In the genomic region with DNA sequence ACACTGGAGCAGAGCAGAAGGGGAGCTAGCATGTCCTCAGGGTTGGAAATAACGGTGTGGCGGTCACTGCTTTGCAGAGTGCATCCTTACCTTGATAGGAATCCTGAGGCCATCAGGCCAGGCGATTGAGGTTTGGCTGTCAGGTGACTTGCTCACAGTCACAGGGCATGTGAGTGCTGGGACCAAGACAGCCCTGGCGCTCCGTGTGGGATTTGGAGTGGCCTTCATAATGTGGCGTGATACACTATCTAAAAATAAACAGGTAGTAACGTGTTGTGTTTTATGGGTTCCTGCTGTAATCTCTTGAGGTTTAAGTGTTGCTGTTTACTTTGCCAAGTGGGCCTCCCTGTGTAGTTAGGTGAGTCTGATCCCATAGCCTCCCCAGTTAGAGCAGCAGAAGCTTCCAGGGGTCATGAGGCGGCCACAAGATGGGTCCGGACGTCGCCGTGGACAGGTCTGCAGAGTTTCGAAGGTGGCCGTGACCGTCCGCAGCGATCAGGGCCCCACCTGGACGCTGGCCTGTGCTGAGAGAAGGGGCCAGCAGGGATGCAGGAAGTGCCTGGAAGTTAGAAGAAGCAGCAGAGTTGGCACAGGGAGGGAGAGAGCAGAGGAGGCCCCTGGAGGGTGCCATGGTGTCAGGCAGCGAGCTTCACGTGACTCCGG, we compare ENCODE assay signal across 13 cellular contexts. TPM values are rescaled to one million over a fixed set of nuclear protein-coding genes. Genes with fewer than 3 reads are reported as not detected.
DNase-seq lines count a peak whose midpoint lies in the region; ATAC-seq and TF ChIP-seq lines count a peak whose summit lies in the region.
"Had no signal": no experiment of that assay in that cellular context is flagged by ENCODE, and none has a peak within 500 bp of the region (broad histone marks: within the 10 kb centered on the region; RNA-seq: fewer than 3 reads in every experiment).

No MANE protein-coding gene starts in this region.

- H3K36me3 Mint-ChIP-seq in GM23338 (ENCODE audit: low read depth) = peaks cover 3% of the 10 kb centered on the region; the same call in 2 of the 3 replicates
- peaks cover 10% of the 10 kb centered on the region for H3K36me3 Mint-ChIP-seq in WTC11
- H3K36me3 Mint-ChIP-seq: activated naive CD4-positive, alpha-beta T cell treated with anti-CD3 and anti-CD28 coated beads, Interleukin-2, amount 10 ng/mL, durations not matched to agents 7 days and 5 days had no signal

- H3K4me3 Mint-ChIP-seq in GM23338 (no peak overlapping the region), WTC11 (no peak overlapping the region)
- H3K4me3 Mint-ChIP-seq: activated CD4-positive, alpha-beta memory T cell treated with anti-CD3 and anti-CD28 coated beads, Interleukin-2, amount 10 ng/mL, durations not matched to agents 7 days and 5 days; activated naive CD4-positive, alpha-beta T cell treated with anti-CD3 and anti-CD28 coated beads, Interleukin-2, amount 10 ng/mL, durations not matched to agents 7 days and 5 days had no signal

- H3K27ac Mint-ChIP-seq in GM23338 = 0 out of 2 replicates have a peak overlapping the region, but pooled peaks have one; percentile 3
- H3K27ac Mint-ChIP-seq in WTC11 = peak overlapping the region; percentile 37; the same call in 1 of the 2 replicates
- H3K27ac Mint-ChIP-seq: activated CD4-positive, alpha-beta memory T cell treated with anti-CD3 and anti-CD28 coated beads, Interleukin-2, amount 10 ng/mL, durations not matched to agents 7 days and 5 days; activated naive CD4-positive, alpha-beta T cell treated with anti-CD3 and anti-CD28 coated beads, Interleukin-2, amount 10 ng/mL, durations not matched to agents 7 days and 5 days had no signal

- H3K9me2 ChIP-seq in GM23338 (ENCODE audit: insufficient read depth) = no peaks in the 10 kb centered on the region

- H2AFZ ChIP-seq in GM23338 = no peak overlapping the region

- H3K27me3 ChIP-seq in GM23338 (ENCODE audit: insufficient read depth) (no peaks in the 10 kb centered on the region), right atrium auricular region (no peaks in the 10 kb centered on the region)

- H3K4me1 ChIP-seq in GM23338 (ENCODE audit: insufficient read depth) (peaks cover 6% of the 10 kb centered on the region; the same call in 1 of the 2 replicates), right atrium auricular region (peaks cover 0 to 25% of the 10 kb centered on the region in 2 donors)

- CTCF ChIA-PET in WTC11 (lab: Charles Lee) = interaction anchor here (1.2 to 2.7 kb wide), 3 partner anchors 114 to 194 kb away, joined by 3 to 11 read pairs (median 4); no protein-coding TSS in a partner anchor

- H3K4me3 ChIP-seq in GM23338 (no peak overlapping the region), right atrium auricular region (no peak overlapping the region)

- no peak overlapping the region for H3K4me2 ChIP-seq in GM23338

- ATAC-seq in GM23338 (no peak), WTC11 (no peak), sciatic nerve (no peak)
- ATAC-seq: stimulated activated naive CD8-positive, alpha-beta T cell treated with anti-CD3 and anti-CD28 coated beads, Interleukin-15, Interleukin-2, amounts not matched to agents 100 U/mL and 50 U/mL, for 24 hours had no signal

- H3K4me1 Mint-ChIP-seq in GM23338 (peaks cover 32% of the 10 kb centered on the region), WTC11 (peaks cover 19% of the 10 kb centered on the region)
- H3K4me1 Mint-ChIP-seq: activated CD4-positive, alpha-beta memory T cell treated with anti-CD3 and anti-CD28 coated beads, Interleukin-2, amount 10 ng/mL, durations not matched to agents 7 days and 5 days; activated naive CD4-positive, alpha-beta T cell treated with anti-CD3 and anti-CD28 coated beads, Interleukin-2, amount 10 ng/mL, durations not matched to agents 7 days and 5 days had no signal

- peaks cover 9% of the 10 kb centered on the region; the same call in 1 of the 2 replicates for H3K79me2 ChIP-seq in GM23338 (replicated peaks; ENCODE audit: insufficient read depth)

- H3K27ac ChIP-seq in GM23338 (ENCODE audit: low read depth) (no peak overlapping the region), right atrium auricular region (peak overlapping the region; percentile 70 to 82)

- intact Hi-C loops in sciatic nerve (cut with DNase I) = no loop called here

- H3K36me3 ChIP-seq in GM23338 (ENCODE audit: insufficient read depth) (no peaks in the 10 kb centered on the region), right atrium auricular region (peaks cover 20% of the 10 kb centered on the region)

- no peaks in the 10 kb centered on the region for H3F3A ChIP-seq in GM23338 (replicated peaks; ENCODE audit: low read depth)

- DNase-seq in GM23338 (ENCODE audit: low spot score) (no peak), WTC11 (ENCODE audit: low spot score) (no peak), right atrium auricular region (ENCODE audit: low spot score) (peak; percentile 58), sciatic nerve (ENCODE audit: low spot score) (peak; percentile 42), cortex of kidney (lab: John Stamatoyannopoulos, UW) (no peak), T-helper 1 cell (no peak), C1 segment of cervical spinal cord (lab: John Stamatoyannopoulos, UW) (no peak)
- DNase-seq: activated CD4-positive, alpha-beta memory T cell treated with anti-CD3 and anti-CD28 coated beads, Interleukin-2, amount 10 ng/mL, durations not matched to agents 7 days and 5 days; cerebellar nuclear complex; MV-4-11; NCI-H748 treated with DMSO at 0.1 percent for 48 hours; stimulated activated naive CD8-positive, alpha-beta T cell treated with anti-CD3 and anti-CD28 coated beads, Interleukin-15, Interleukin-2, amounts not matched to agents 100 U/mL and 50 U/mL, for 24 hours had no signal

- no peaks in the 10 kb centered on the region for H3K9me3 ChIP-seq in right atrium auricular region

- no peak for TF ChIP-seq CTCF in GM23338 (conservative IDR thresholded peaks at IDR 0.05; ENCODE audit: low read depth in 2 of 2)
- TF ChIP-seq CTCF in WTC11 (IDR thresholded peaks at IDR 0.05) = no peak
- no peak for TF ChIP-seq CTCF in right atrium auricular region (IDR thresholded peaks at IDR 0.05)

- no peaks in the 10 kb centered on the region; the same call in 2 of the 3 replicates for H3K9me3 Mint-ChIP-seq in GM23338
- no peaks in the 10 kb centered on the region for H3K9me3 Mint-ChIP-seq in WTC11
- H3K9me3 Mint-ChIP-seq: activated CD4-positive, alpha-beta memory T cell treated with anti-CD3 and anti-CD28 coated beads, Interleukin-2, amount 10 ng/mL, durations not matched to agents 7 days and 5 days; activated naive CD4-positive, alpha-beta T cell treated with anti-CD3 and anti-CD28 coated beads, Interleukin-2, amount 10 ng/mL, durations not matched to agents 7 days and 5 days had no signal

- H4K20me1 ChIP-seq in GM23338 (replicated peaks; ENCODE audit: insufficient read depth) = no peaks in the 10 kb centered on the region; the same call in 1 of the 2 replicates

- peaks cover 16% of the 10 kb centered on the region for H3K27me3 Mint-ChIP-seq in GM23338 (ENCODE audit: insufficient read depth, low read depth, poor library complexity)
- no peaks in the 10 kb centered on the region for H3K27me3 Mint-ChIP-seq in WTC11 (ENCODE audit: low read depth)
- H3K27me3 Mint-ChIP-seq: activated CD4-positive, alpha-beta memory T cell treated with anti-CD3 and anti-CD28 coated beads, Interleukin-2, amount 10 ng/mL, durations not matched to agents 7 days and 5 days had no signal

- POLR2A ChIA-PET in WTC11 (lab: Charles Lee) = no interaction called here

TF ChIP-seq in GM23338, 12 proteins besides CTCF, POLR2A, EP300 and RAD21 (continues in another document):
- TF ChIP-seq EZH2 (IDR thresholded peaks at IDR 0.05; ENCODE audit: low read depth, unreplicated experiment) (no peak), JUNB (IDR thresholded peaks at IDR 0.05; ENCODE audit: unreplicated experiment) (no peak), CREB1 (CRISPR knock-in tag; IDR thresholded peaks at IDR 0.05; ENCODE audit: low read depth) (no peak), STAT1 (IDR thresholded peaks at IDR 0.05; ENCODE audit: unreplicated experiment) (no peak), ZNF331 (CRISPR knock-in tag; IDR thresholded peaks at IDR 0.05; ENCODE audit: low read depth) (no peak), ZNF114 (CRISPR knock-in tag; IDR thresholded peaks at IDR 0.05) (no peak), NANOG (IDR thresholded peaks at IDR 0.05; ENCODE audit: borderline replicate concordance) (no peak), EZH2phosphoT487 (IDR thresholded peaks at IDR 0.05; ENCODE audit: unreplicated experiment) (no peak)

TF ChIP-seq in WTC11, 78 proteins besides CTCF, POLR2A, EP300 and RAD21:
- TF ChIP-seq ZBTB21 (CRISPR knock-in tag; IDR thresholded peaks at IDR 0.05; ENCODE audit: borderline replicate concordance) (no peak), ZNF232 (CRISPR knock-in tag; IDR thresholded peaks at IDR 0.05) (no peak), FOXJ3 (CRISPR knock-in tag; IDR thresholded peaks at IDR 0.05; ENCODE audit: borderline replicate concordance) (no peak), TEAD4 (CRISPR knock-in tag; IDR thresholded peaks at IDR 0.05) (no peak), E2F5 (CRISPR knock-in tag; IDR thresholded peaks at IDR 0.05) (no peak), HMGA2 (CRISPR knock-in tag; IDR thresholded peaks at IDR 0.05) (no peak), NR1H2 (CRISPR knock-in tag; IDR thresholded peaks at IDR 0.05) (no peak), ESRRA (CRISPR knock-in tag; IDR thresholded peaks at IDR 0.05; ENCODE audit: borderline replicate concordance) (no peak)
- TF ChIP-seq, protein P1, sequence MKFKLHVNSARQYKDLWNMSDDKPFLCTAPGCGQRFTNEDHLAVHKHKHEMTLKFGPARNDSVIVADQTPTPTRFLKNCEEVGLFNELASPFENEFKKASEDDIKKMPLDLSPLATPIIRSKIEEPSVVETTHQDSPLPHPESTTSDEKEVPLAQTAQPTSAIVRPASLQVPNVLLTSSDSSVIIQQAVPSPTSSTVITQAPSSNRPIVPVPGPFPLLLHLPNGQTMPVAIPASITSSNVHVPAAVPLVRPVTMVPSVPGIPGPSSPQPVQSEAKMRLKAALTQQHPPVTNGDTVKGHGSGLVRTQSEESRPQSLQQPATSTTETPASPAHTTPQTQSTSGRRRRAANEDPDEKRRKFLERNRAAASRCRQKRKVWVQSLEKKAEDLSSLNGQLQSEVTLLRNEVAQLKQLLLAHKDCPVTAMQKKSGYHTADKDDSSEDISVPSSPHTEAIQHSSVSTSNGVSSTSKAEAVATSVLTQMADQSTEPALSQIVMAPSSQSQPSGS (CRISPR knock-in tag; IDR thresholded peaks at IDR 0.05; ENCODE audit: borderline replicate concordance, low read depth) = no peak

RNA-seq across cellular contexts. Expression of gene RGS12, which starts 27.7 kb away (rescaled TPM):
- 13.4 and 19.0 TPM in 2 replicates for total RNA-seq in GM23338 (2014; rRNA removed; shearing (Covaris generic))
- 8.0 and 8.2 TPM in 2 replicates for polyA plus RNA-seq in GM23338 (2016; fragmentation: Nextera tagmentation; extraction: Ambion mirVana)
- total RNA-seq in WTC11 (2021) = 21.0 to 24.7 TPM (median 24.2 TPM) in 3 replicates
- 1 to 10 TPM; 7.0 to 9.9 TPM for total RNA-seq in right atrium auricular region
- 40.7 TPM for total RNA-seq in sciatic nerve

Comparison
In these comparisons a context has a peak if more than half of its experiments do, and no peak if none do; other contexts are left out.
1. DNase-seq: peak in right atrium auricular region (single experiment) and sciatic nerve (single experiment); none in GM23338 (single experiment), WTC11 (single experiment), cortex of kidney (single experiment), T-helper 1 cell (0 of 5) and C1 segment of cervical spinal cord (0 of 14).